ENCODE assay signal across 8 cellular contexts in the genomic region with DNA sequence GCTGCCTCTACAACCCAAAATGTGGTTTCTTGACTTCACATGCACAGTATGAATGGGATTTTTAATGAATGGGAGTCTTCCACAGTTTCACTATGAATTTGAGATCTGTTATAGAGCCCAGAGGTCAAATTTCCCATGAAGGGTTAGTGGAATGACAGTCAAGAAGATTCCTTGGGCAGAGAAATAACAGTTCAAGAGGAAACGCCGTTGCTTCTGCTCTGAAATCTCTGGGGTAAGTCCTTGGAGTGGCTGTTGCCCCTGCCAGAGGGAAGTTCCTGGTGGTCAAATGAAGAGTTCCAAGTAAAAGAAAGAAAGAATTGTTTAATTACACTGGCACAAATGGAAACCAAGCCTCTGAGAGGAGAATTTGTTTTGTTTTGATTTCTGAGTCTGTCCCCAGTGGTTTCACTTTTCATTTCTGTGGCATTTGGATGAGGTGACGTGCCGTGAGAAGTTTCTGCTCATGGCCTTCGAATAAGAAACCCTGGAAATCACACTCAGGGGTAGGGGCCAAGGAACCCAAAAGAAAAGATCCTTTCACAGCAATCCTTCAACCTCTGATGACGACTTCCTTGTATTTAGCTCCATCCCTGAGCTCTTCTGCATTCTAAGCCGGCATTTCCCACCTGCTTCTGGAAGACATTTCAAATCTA.
DNase-seq lines count a peak whose midpoint lies in the region; ATAC-seq, FAIRE-seq and TF ChIP-seq lines count a peak whose summit lies in the region.

No MANE protein-coding gene starts in this region.

- no peaks in the 10 kb centered on the region for H4K20me1 ChIP-seq in MM.1S (ENCODE audit: insufficient read depth, low read length)

- H3K27me3 ChIP-seq in MM.1S (replicated peaks; ENCODE audit: insufficient read depth, low read length) (no peaks in the 10 kb centered on the region), colonic mucosa (no peaks in the 10 kb centered on the region)

- TF ChIP-seq CTCF in GM10266 (IDR thresholded peaks at IDR 0.05; ENCODE audit: control insufficient read depth, insufficient read depth, low read depth, missing control alignments) (no peak), MM.1S (IDR thresholded peaks at IDR 0.05; ENCODE audit: low read length) (0 out of 2 replicates have a peak, but pooled peaks have one; percentile 22), kidney (IDR thresholded peaks at IDR 0.05; ENCODE audit: borderline replicate concordance, extremely low read depth, insufficient read depth) (no peak), colonic mucosa (IDR thresholded peaks at IDR 0.05) (no peak)

- H3K36me3 ChIP-seq in MM.1S (replicated peaks; ENCODE audit: insufficient read depth, low read length) (no peaks in the 10 kb centered on the region), kidney (ENCODE audit: control insufficient read depth in 1 of 2, insufficient read depth in 2 of 2, low read length in 2 of 2) (no peaks in the 10 kb centered on the region), colonic mucosa (no peaks in the 10 kb centered on the region)

- intact Hi-C loops in kidney (cut with DNase I) (no loop called here), colonic mucosa (cut with DNase I) (no loop called here)

- H3K4me3 ChIP-seq in MM.1S (ENCODE audit: low read length) (peak overlapping the region; percentile 54), kidney (ENCODE audit: low read length in 2 of 2) (peak overlapping the region; percentile 49 to 57), colonic mucosa (no peak overlapping the region)

- H3K4me2 ChIP-seq in MM.1S (ENCODE audit: low read depth, low read length), result peak overlapping the region; percentile 85

- H3K79me2 ChIP-seq in MM.1S (ENCODE audit: low read length), result no peaks in the 10 kb centered on the region

- no peaks in the 10 kb centered on the region for H3K9me2 ChIP-seq in MM.1S (replicated peaks; ENCODE audit: insufficient read depth, low read length)

- H3K4me1 ChIP-seq in MM.1S (ENCODE audit: low read length) (peaks cover 12% of the 10 kb centered on the region), kidney (ENCODE audit: control insufficient read depth in 1 of 2, insufficient read depth in 1 of 2, low read depth in 1 of 2, low read length in 2 of 2) (no peaks in the 10 kb centered on the region), colonic mucosa (no peaks in the 10 kb centered on the region)

- ATAC-seq in GM21515 (IDR thresholded peaks at IDR 0.05; ENCODE audit: unreplicated experiment), result peak; percentile 84

- no peaks in the 10 kb centered on the region for H3F3A ChIP-seq in MM.1S (ENCODE audit: insufficient read depth, low read length)

- H3K9ac ChIP-seq in MM.1S (ENCODE audit: low read length) (peak overlapping the region; percentile 38; the same call in 1 of the 2 replicates), kidney (ENCODE audit: low read length in 2 of 2) (no peak overlapping the region), colonic mucosa (ENCODE audit: low read depth in 2 of 2, low read length in 2 of 2) (no peak overlapping the region)

- H3K9me3 ChIP-seq in MM.1S (replicated peaks; ENCODE audit: insufficient read depth, low read length) (no peaks in the 10 kb centered on the region), kidney (ENCODE audit: control insufficient read depth in 1 of 2, low read length in 2 of 2) (no peaks in the 10 kb centered on the region), colonic mucosa (no peaks in the 10 kb centered on the region)

- DNase-seq in GM10266 (ENCODE audit: extremely low spot score) (peak; percentile 47), MM.1S (peak; percentile 88), kidney (no peak), CD1c-positive myeloid dendritic cell (ENCODE audit: extremely low spot score) (no peak), colonic mucosa (no peak), DMS53 treated with DMSO at 0.1 percent for 48 hours (lab: John Stamatoyannopoulos, UW; ENCODE audit: unreplicated experiment) (no peak)
- DNase-seq in central memory CD4-positive, alpha-beta T cell, result no peak

- no peak overlapping the region for H3K27ac ChIP-seq in MM.1S (ENCODE audit: low read length)
- H3K27ac ChIP-seq in kidney (ENCODE audit: low read depth in 2 of 2, low read length in 2 of 2), result peak overlapping the region in 1 of 2 donors; percentile 57
- no peak overlapping the region for H3K27ac ChIP-seq in colonic mucosa

- FAIRE-seq in kidney (lab: Jason Lieb, UNC), result no peak

- peak overlapping the region; percentile 96 for H2AFZ ChIP-seq in MM.1S (ENCODE audit: low read length)

Comparison
In these comparisons a context has a peak if more than half of its experiments do, and no peak if none do; other contexts are left out.
1. DNase-seq: peak in GM10266 (single experiment) and MM.1S (single experiment); none in kidney (single experiment), CD1c-positive myeloid dendritic cell (single experiment), colonic mucosa (single experiment), DMS53 treated with DMSO at 0.1 percent for 48 hours (single experiment) and central memory CD4-positive, alpha-beta T cell (single experiment).